Comparison of ENCODE assay signal across 24 cellular contexts in genomic region chr17:4582101-4582501, GRCh38. TPM values are rescaled to one million over a fixed set of nuclear protein-coding genes. Genes with fewer than 3 reads are reported as not detected.
"Had no signal": no experiment of that assay in that cellular context is flagged by ENCODE, and none has a peak within 500 bp of the region (broad histone marks: within the 10 kb centered on the region; RNA-seq: fewer than 3 reads in every experiment).

No MANE protein-coding gene starts in this region.

- ATAC-seq: activated CD8-positive, alpha-beta memory T cell treated with anti-CD3 and anti-CD28 coated beads, Interleukin-2, amount 10 ng/mL, durations not matched to agents 7 days and 5 days; activated T-helper 17 cell treated with anti-CD3 and anti-CD28 coated beads, Interleukin-2, amount 50 U/mL, for 72 hours; foreskin keratinocyte; psoas muscle; stimulated activated naive B cell treated with anti-CD40 and anti-IgM and Interleukin-4, amounts not matched to agents 10 μg/mL and 1 μg/mL and 100 μg/mL, for 72 hours had no signal

- H3K9me3 ChIP-seq: colonic mucosa, left ventricle myocardium inferior, ovary, psoas muscle, thoracic aorta had no signal

- H3K36me3 Mint-ChIP-seq: activated CD8-positive, alpha-beta memory T cell treated with anti-CD3 and anti-CD28 coated beads, Interleukin-2, amount 10 ng/mL, durations not matched to agents 7 days and 5 days; activated naive CD8-positive, alpha-beta T cell treated with anti-CD3 and anti-CD28 coated beads, Interleukin-2, amount 10 ng/mL, durations not matched to agents 7 days and 5 days; brain; stimulated activated naive B cell treated with anti-CD40 and anti-IgM and Interleukin-4, amounts not matched to agents 10 μg/mL and 1 μg/mL and 100 μg/mL, for 72 hours had no signal

- H3K4me3 Mint-ChIP-seq: activated CD4-positive, alpha-beta memory T cell treated with anti-CD3 and anti-CD28 coated beads, Interleukin-2, amount 10 ng/mL, durations not matched to agents 7 days and 5 days; activated CD8-positive, alpha-beta memory T cell treated with anti-CD3 and anti-CD28 coated beads, Interleukin-2, amount 10 ng/mL, durations not matched to agents 7 days and 5 days; activated naive CD8-positive, alpha-beta T cell treated with anti-CD3 and anti-CD28 coated beads, Interleukin-2, amount 10 ng/mL, durations not matched to agents 7 days and 5 days; activated T-helper 17 cell treated with anti-CD3 and anti-CD28 coated beads, Interleukin-2, amount 50 U/mL, for 72 hours; central memory CD8-positive, alpha-beta T cell; neural crest cell had no signal

- H3K36me3 ChIP-seq: colonic mucosa, left ventricle myocardium inferior, ovary, thoracic aorta had no signal

- H3K27ac Mint-ChIP-seq: activated CD4-positive, alpha-beta memory T cell treated with anti-CD3 and anti-CD28 coated beads, Interleukin-2, amount 10 ng/mL, durations not matched to agents 7 days and 5 days; activated CD8-positive, alpha-beta memory T cell treated with anti-CD3 and anti-CD28 coated beads, Interleukin-2, amount 10 ng/mL, durations not matched to agents 7 days and 5 days; activated naive CD8-positive, alpha-beta T cell treated with anti-CD3 and anti-CD28 coated beads, Interleukin-2, amount 10 ng/mL, durations not matched to agents 7 days and 5 days; activated T-helper 17 cell treated with anti-CD3 and anti-CD28 coated beads, Interleukin-2, amount 50 U/mL, for 72 hours; stimulated activated naive B cell treated with anti-CD40 and anti-IgM and Interleukin-4, amounts not matched to agents 10 μg/mL and 1 μg/mL and 100 μg/mL, for 72 hours had no signal

- H3K9me3 Mint-ChIP-seq: activated CD4-positive, alpha-beta memory T cell treated with anti-CD3 and anti-CD28 coated beads, Interleukin-2, amount 10 ng/mL, durations not matched to agents 7 days and 5 days; activated naive CD8-positive, alpha-beta T cell treated with anti-CD3 and anti-CD28 coated beads, Interleukin-2, amount 10 ng/mL, durations not matched to agents 7 days and 5 days; activated T-helper 17 cell treated with anti-CD3 and anti-CD28 coated beads, Interleukin-2, amount 50 U/mL, for 72 hours; central memory CD8-positive, alpha-beta T cell; neural crest cell; stimulated activated naive B cell treated with anti-CD40 and anti-IgM and Interleukin-4, amounts not matched to agents 10 μg/mL and 1 μg/mL and 100 μg/mL, for 72 hours had no signal

- DNase-seq: activated CD4-positive, alpha-beta memory T cell treated with anti-CD3 and anti-CD28 coated beads, Interleukin-2, amount 10 ng/mL, durations not matched to agents 7 days and 5 days; activated CD4-positive, alpha-beta T cell treated with anti-CD3 and anti-CD28 coated beads for 48 hours; activated CD4-positive, CD25-positive, alpha-beta regulatory T cell; activated CD8-positive, alpha-beta memory T cell treated with anti-CD3 and anti-CD28 coated beads, Interleukin-2, amount 10 ng/mL, durations not matched to agents 7 days and 5 days; activated naive CD4-positive, alpha-beta T cell; activated naive CD8-positive, alpha-beta T cell treated with anti-CD3 and anti-CD28 coated beads, Interleukin-2, amount 10 ng/mL, durations not matched to agents 7 days and 5 days; colonic mucosa; foreskin keratinocyte; hypothalamus; left ventricle myocardium inferior; mammary epithelial cell; midbrain; stimulated activated naive B cell treated with anti-CD40 and anti-IgM and Interleukin-4, amounts not matched to agents 10 μg/mL and 1 μg/mL and 100 μg/mL, for 72 hours; T-helper 1 cell; T-helper 9 cell had no signal

- H3K4me1 Mint-ChIP-seq: activated T-helper 17 cell treated with anti-CD3 and anti-CD28 coated beads, Interleukin-2, amount 50 U/mL, for 72 hours had no signal

- H3K27ac ChIP-seq: colonic mucosa, foreskin keratinocyte, left ventricle myocardium inferior, ovary, psoas muscle, thoracic aorta had no signal

- H3K4me3 ChIP-seq: colonic mucosa, left ventricle myocardium inferior, ovary, psoas muscle, thoracic aorta had no signal

- H3K27me3 ChIP-seq: ovary had no signal

RNA-seq across cellular contexts. Expression of gene SMTNL2, which starts 2.2 kb away (rescaled TPM):
- total RNA-seq: activated CD4-positive, alpha-beta memory T cell treated with anti-CD3 and anti-CD28 coated beads, Interleukin-2, amount 10 ng/mL, durations not matched to agents 7 days and 5 days; activated CD8-positive, alpha-beta memory T cell treated with anti-CD3 and anti-CD28 coated beads, Interleukin-2, amount 10 ng/mL, durations not matched to agents 7 days and 5 days; activated naive CD8-positive, alpha-beta T cell treated with anti-CD3 and anti-CD28 coated beads, Interleukin-2, amount 10 ng/mL, durations not matched to agents 7 days and 5 days; activated T-helper 17 cell treated with anti-CD3 and anti-CD28 coated beads, Interleukin-2, amount 50 U/mL, for 72 hours; foreskin keratinocyte; mammary epithelial cell had no signal

RNA-seq across cellular contexts. Expression of gene GGT6, which starts 21.7 kb away (rescaled TPM):
- total RNA-seq: activated CD4-positive, alpha-beta memory T cell treated with anti-CD3 and anti-CD28 coated beads, Interleukin-2, amount 10 ng/mL, durations not matched to agents 7 days and 5 days; activated CD8-positive, alpha-beta memory T cell treated with anti-CD3 and anti-CD28 coated beads, Interleukin-2, amount 10 ng/mL, durations not matched to agents 7 days and 5 days; activated naive CD8-positive, alpha-beta T cell treated with anti-CD3 and anti-CD28 coated beads, Interleukin-2, amount 10 ng/mL, durations not matched to agents 7 days and 5 days; activated T-helper 17 cell treated with anti-CD3 and anti-CD28 coated beads, Interleukin-2, amount 50 U/mL, for 72 hours; fibroblast of lung; left ventricle myocardium inferior; neural crest cell; psoas muscle; thoracic aorta had no signal

RNA-seq across cellular contexts. Expression of gene ALOX15, which starts 59.4 kb away (rescaled TPM):
- total RNA-seq: activated CD4-positive, alpha-beta memory T cell treated with anti-CD3 and anti-CD28 coated beads, Interleukin-2, amount 10 ng/mL, durations not matched to agents 7 days and 5 days; activated CD8-positive, alpha-beta memory T cell treated with anti-CD3 and anti-CD28 coated beads, Interleukin-2, amount 10 ng/mL, durations not matched to agents 7 days and 5 days; activated naive CD8-positive, alpha-beta T cell treated with anti-CD3 and anti-CD28 coated beads, Interleukin-2, amount 10 ng/mL, durations not matched to agents 7 days and 5 days; epithelial cell of proximal tubule; fibroblast of lung; foreskin keratinocyte; mammary epithelial cell; thoracic aorta had no signal
